ENCODE assay signal across 9 cellular contexts in the genomic region with DNA sequence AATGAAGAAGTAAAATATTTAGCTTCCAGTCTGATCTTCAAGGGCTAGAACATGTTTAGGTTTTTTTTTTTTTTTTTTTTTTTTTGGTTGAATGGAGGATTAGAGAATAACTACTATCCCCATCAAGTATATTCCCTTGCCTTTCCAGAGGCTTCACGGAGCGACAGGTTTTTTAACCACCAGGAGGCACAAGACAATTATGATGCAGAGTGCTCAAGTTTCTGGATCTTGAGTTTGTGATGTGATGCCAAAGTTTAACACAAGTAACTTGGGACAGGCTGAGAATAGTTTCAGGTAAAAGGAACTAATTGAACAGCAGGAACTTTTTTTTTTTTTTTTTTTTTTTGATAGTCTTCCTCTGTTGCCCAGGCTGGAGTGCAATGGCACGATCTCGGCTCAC. TPM values are rescaled to one million over a fixed set of nuclear protein-coding genes. Genes with fewer than 3 reads are reported as not detected.
DNase-seq lines count a peak whose midpoint lies in the region; ATAC-seq and TF ChIP-seq lines count a peak whose summit lies in the region.
"Had no signal": no experiment of that assay in that cellular context is flagged by ENCODE, and none has a peak within 500 bp of the region (broad histone marks: within the 10 kb centered on the region; RNA-seq: fewer than 3 reads in every experiment).

No MANE protein-coding gene starts in this region.

- peaks cover 47% of the 10 kb centered on the region for H3K36me3 ChIP-seq in GM23248 (ENCODE audit: low read depth)
- H3K36me3 ChIP-seq in aorta (ENCODE audit: control insufficient read depth in 1 of 2, insufficient read depth in 2 of 2, low read length in 1 of 2) = peaks cover 0 to 3% of the 10 kb centered on the region in 2 donors

- H3K4me2 ChIP-seq in GM23248 (ENCODE audit: unreplicated experiment) = no peak overlapping the region

- H3K9me3 ChIP-seq in GM23248 (ENCODE audit: low read depth) (no peaks in the 10 kb centered on the region), aorta (ENCODE audit: control insufficient read depth, low read length) (no peaks in the 10 kb centered on the region)

- in situ Hi-C loops in GM23248 (cut with MboI) = no loop called here

- WGBS in GM23248 (ENCODE audit: low coverage in 1 of 2, low lambda C conversion rate in 2 of 2, missing lambda C conversion rate in 2 of 2), 2 experiments = 82 to 84% methylated on average over 4 of the region's 4 CpGs
- WGBS in aorta, 2 donors = 67 to 80% methylated on average over 4 of the region's 4 CpGs

- H3F3A ChIP-seq in GM23248 (ENCODE audit: insufficient read depth) = peaks cover 98% of the 10 kb centered on the region

- no peaks in the 10 kb centered on the region for H3K79me2 ChIP-seq in GM23248 (ENCODE audit: insufficient read depth)

- no peak overlapping the region for H3K9ac ChIP-seq in GM23248

- H3K4me3 ChIP-seq in GM23248 (no peak overlapping the region), aorta (ENCODE audit: low read length in 2 of 2) (no peak overlapping the region)

- H2AFZ ChIP-seq in GM23248 = no peak overlapping the region

- TF ChIP-seq POLR2A in erythroblast (IDR thresholded peaks at IDR 0.05; ENCODE audit: low read length) = no peak

- H3K9me2 ChIP-seq in GM23248 (ENCODE audit: insufficient read depth) = no peaks in the 10 kb centered on the region

- DNase-seq in GM23248 = peak; percentile 53
- DNase-seq in NCI-H69 (lab: John Stamatoyannopoulos, UW) = peak; percentile 3
- DNase-seq in erythroblast (lab: John Stamatoyannopoulos, UW) = peak; percentile 2 to 16
- peak; percentile 27 for DNase-seq in renal cortical epithelial cell (ENCODE audit: low read depth)
- no peak for DNase-seq in aorta
- DNase-seq in NK-92 (lab: John Stamatoyannopoulos, UW; ENCODE audit: unreplicated experiment) = no peak
- no peak for DNase-seq in C1 segment of cervical spinal cord (lab: John Stamatoyannopoulos, UW)
- DNase-seq: activated CD8-positive, alpha-beta memory T cell treated with anti-CD3 and anti-CD28 coated beads, Interleukin-2, amount 50 U/mL, for 4 hours had no signal

- no peaks in the 10 kb centered on the region for H3K27me3 ChIP-seq in GM23248 (replicated peaks; ENCODE audit: insufficient read depth)
- H3K27me3 ChIP-seq in aorta (ENCODE audit: control insufficient read depth in 1 of 2, insufficient read depth in 2 of 2, low read length in 1 of 2) = no peaks in the 10 kb centered on the region

- peak overlapping the region; percentile 70 for H3K27ac ChIP-seq in GM23248
- no peak overlapping the region for H3K27ac ChIP-seq in aorta (ENCODE audit: low read depth in 1 of 2, low read length in 2 of 2)

- H4K20me1 ChIP-seq in GM23248 (ENCODE audit: insufficient read depth) = no peaks in the 10 kb centered on the region

- peaks cover 27% of the 10 kb centered on the region for H3K4me1 ChIP-seq in GM23248 (ENCODE audit: insufficient read depth)
- peaks cover 0 to 4% of the 10 kb centered on the region in 2 donors for H3K4me1 ChIP-seq in aorta (ENCODE audit: control insufficient read depth in 1 of 2, insufficient read depth in 2 of 2, low read length in 2 of 2)

- no peak for ATAC-seq in aorta (ENCODE audit: low FRiP score)
- ATAC-seq: stimulated activated memory B cell treated with anti-CD40 and anti-IgM and Interleukin-4, amounts not matched to agents 10 μg/mL and 1 μg/mL and 100 μg/mL, for 72 hours had no signal

- intact Hi-C loops in aorta (cut with DNase I) = loop anchor here (5.0 to 10.0 kb wide), 4 partner anchors 157 to 541 kb away; no protein-coding TSS in a partner anchor

RNA-seq across cellular contexts. Expression of a gene that starts 30.3 kb away (rescaled TPM):
- total RNA-seq in GM23248 (2014; rRNA removed; shearing (Covaris generic)) = 121 and 125 TPM in 2 replicates
- 158 and 166 TPM in 2 replicates for polyA plus RNA-seq in GM23248 (2016; fragmentation: Nextera tagmentation; extraction: Ambion mirVana)
- 122 and 354 TPM in 2 replicates for total RNA-seq in renal cortical epithelial cell
- total RNA-seq in aorta = 100 to 1,000 TPM; 384 to 436 TPM
- polyA plus RNA-seq in aorta = 100 to 1,000 TPM; 297 to 633 TPM

Comparison
In these comparisons a context has a peak if more than half of its experiments do, and no peak if none do; other contexts are left out.
1. DNase-seq: peak in GM23248 (single experiment), NCI-H69 (single experiment), erythroblast (2 of 2) and renal cortical epithelial cell (single experiment); none in aorta (0 of 2), NK-92 (single experiment) and C1 segment of cervical spinal cord (0 of 14).